ENCODE assay signal across 8 cellular contexts in genomic region chr22:37197451-37198289, GRCh38. TPM values are rescaled to one million over a fixed set of nuclear protein-coding genes. Genes with fewer than 3 reads are reported as not detected.
A peak's percentile ranks its signal among the peaks of the same experiment; 100 is the strongest.
DNase-seq lines count a peak whose midpoint lies in the region; ATAC-seq, FAIRE-seq and TF ChIP-seq lines count a peak whose summit lies in the region.

No MANE protein-coding gene starts in this region.

- no peak overlapping the region for H3K23ac ChIP-seq in H1 (ENCODE audit: insufficient read length)

- no peak overlapping the region; a peak in 1 of 7 replicates for H3K9ac ChIP-seq in H1 (replicated peaks in 1 of 4; ENCODE audit: extremely low read depth in 1 of 4, low read depth in 3 of 4, low read length in 3 of 4)

- no peak overlapping the region for H3K18ac ChIP-seq in H1 (ENCODE audit: extremely low read depth, low read length)

- H4K20me1 ChIP-seq in GM23338 (replicated peaks; ENCODE audit: insufficient read depth) (no peaks in the 10 kb centered on the region), H1 (replicated peaks in 1 of 2; ENCODE audit: control insufficient read depth in 1 of 2, insufficient read depth in 2 of 2, low read length in 2 of 2) (peaks cover 0 to 4% of the 10 kb centered on the region in 2 experiments)

- FAIRE-seq in RCC 7860 (lab: Jason Lieb, UNC) (peak; percentile 86), H1 (lab: Jason Lieb, UNC) (no peak)

- TF ChIP-seq RAD21 in H1 (IDR thresholded peaks at IDR 0.05 in 1 of 2, conservative IDR thresholded peaks at IDR 0.05 in 1 of 2; ENCODE audit: low read depth in 2 of 2, low read length in 2 of 2): no peak

- TF ChIP-seq EP300 in H1 (IDR thresholded peaks at IDR 0.05; ENCODE audit: borderline replicate concordance in 1 of 2, low read depth in 2 of 2, low read length in 2 of 2): no peak

- H3K14ac ChIP-seq in H1 (ENCODE audit: insufficient read length): no peak overlapping the region

- intact Hi-C loops in natural killer cell (cut with micrococcal nuclease): loop anchor here (1.0 to 5.0 kb wide), 4 partner anchors 31 to 70 kb away; partner anchors contain the start of gene IL2RB

- H3K4me3 ChIP-seq in GM23338 (peak overlapping the region; percentile 75), H1 (ENCODE audit: extremely low read depth in 1 of 4, insufficient read depth in 2 of 4, low read depth in 3 of 4, low read length in 4 of 4) (peak overlapping the region in 2 of 4 experiments; percentile 25 to 78; a peak in 4 of 8 replicates)

- TF ChIP-seq POLR2A in H1 (IDR thresholded peaks at IDR 0.05; ENCODE audit: control extremely low read depth in 1 of 2, low read depth in 2 of 2, low read length in 2 of 2): no peak

- peak overlapping the region; percentile 50; the same call in 1 of the 2 replicates for H2BK12ac ChIP-seq in H1 (ENCODE audit: low read depth, low read length)

- 0 out of 2 replicates have a peak overlapping the region, but pooled peaks have one; percentile 7 for H2BK5ac ChIP-seq in H1 (ENCODE audit: low read depth, low read length)

- H3K36me3 ChIP-seq in GM23338 (ENCODE audit: insufficient read depth) (0 out of 2 replicates have a peak, but pooled peaks cover 5% of the 10 kb centered on the region), H1 (ENCODE audit: control insufficient read depth in 2 of 4, insufficient read depth in 4 of 4, low read length in 3 of 4) (no peaks in the 10 kb centered on the region)

- no peak overlapping the region for H2AK5ac ChIP-seq in H1 (ENCODE audit: low read depth, low read length)

- H3K4me1 Mint-ChIP-seq in GM23338 (peaks cover 15% of the 10 kb centered on the region), natural killer cell (peaks cover 43 to 56% of the 10 kb centered on the region in 2 donors)

- no peak overlapping the region; the same call in 1 of the 2 replicates for H2BK15ac ChIP-seq in H1 (ENCODE audit: low read length)

- H3K36me3 Mint-ChIP-seq in GM23338 (ENCODE audit: low read depth): peaks cover 19% of the 10 kb centered on the region
- H3K36me3 Mint-ChIP-seq in natural killer cell: no peaks in the 10 kb centered on the region

- ATAC-seq in GM23338 (no peak), natural killer cell (no peak), HG03460 (IDR thresholded peaks at IDR 0.05; ENCODE audit: unreplicated experiment) (no peak), GM21423 (IDR thresholded peaks at IDR 0.05; ENCODE audit: unreplicated experiment) (no peak)

- peaks cover 5% of the 10 kb centered on the region for H3K23me2 ChIP-seq in H1 (ENCODE audit: low read depth, low read length)

- no peaks in the 10 kb centered on the region for H3K9me2 ChIP-seq in GM23338 (ENCODE audit: insufficient read depth)

- H3K4me3 Mint-ChIP-seq in GM23338 (peak overlapping the region; percentile 79), natural killer cell (peak overlapping the region; percentile 90)

- H3K27me3 ChIP-seq in GM23338 (ENCODE audit: insufficient read depth) (no peaks in the 10 kb centered on the region), H1 (replicated peaks in 1 of 4; ENCODE audit: control insufficient read depth in 3 of 4, extremely low read depth in 1 of 4, insufficient read depth in 3 of 4, low read length in 3 of 4) (no peaks in the 10 kb centered on the region)

- H2AFZ ChIP-seq in GM23338: no peak overlapping the region
- H2AFZ ChIP-seq in H1 (ENCODE audit: low read length): no peak overlapping the region

- peak overlapping the region; percentile 72 for H3K4ac ChIP-seq in H1 (replicated peaks; ENCODE audit: insufficient read length, low read depth, low read length)

- POLR2A ChIA-PET in H1 (lab: Charles Lee; ENCODE audit: partially characterized antibody): interaction anchor here (0.9 to 1.7 kb wide), 5 partner anchors 10 to 31 kb away, joined by 3 to 14 read pairs (median 4); partner anchors contain the start of gene C1QTNF6

- peak overlapping the region; percentile 56 for H4K91ac ChIP-seq in H1 (replicated peaks; ENCODE audit: insufficient read length, low read length)

- H3F3A ChIP-seq in GM23338 (replicated peaks; ENCODE audit: low read depth): no peaks in the 10 kb centered on the region

- DNase-seq in GM23338 (ENCODE audit: low spot score): no peak
- peak; percentile 90 for DNase-seq in RCC 7860 (ENCODE audit: low spot score)
- no peak for DNase-seq in H1 (ENCODE audit: low read depth in 1 of 2, low spot score in 2 of 2)
- no peak for DNase-seq in natural killer cell
- no peak for DNase-seq in stimulated activated CD8-positive, alpha-beta memory T cell treated with anti-CD3 and anti-CD28 coated beads, Interleukin-4, amount 100 ng/mL, for 48 hours
- DNase-seq in NOMO-1 treated with DMSO at 0.1 percent for 48 hours (lab: John Stamatoyannopoulos, UW; ENCODE audit: unreplicated experiment): no peak

- TF ChIP-seq CTCF in GM23338 (conservative IDR thresholded peaks at IDR 0.05; ENCODE audit: low read depth in 2 of 2): no peak
- no peak for TF ChIP-seq CTCF in H1 (IDR thresholded peaks at IDR 0.05; ENCODE audit: control extremely low read depth in 1 of 3, insufficient read depth in 1 of 3, low read depth in 1 of 3, low read length in 3 of 3)
- TF ChIP-seq CTCF in natural killer cell (IDR thresholded peaks at IDR 0.05): no peak

- H3K4me1 ChIP-seq in GM23338 (ENCODE audit: insufficient read depth): peaks cover 8% of the 10 kb centered on the region; the same call in 1 of the 2 replicates
- H3K4me1 ChIP-seq in H1 (replicated peaks in 1 of 4; ENCODE audit: control insufficient read depth in 3 of 4, insufficient read depth in 4 of 4, low read length in 3 of 4): peaks cover 3 to 19% (median 10%) of the 10 kb centered on the region in 4 experiments; a peak in 5 of 7 replicates

- peak overlapping the region; percentile 75; the same call in 1 of the 2 replicates for H3K27ac Mint-ChIP-seq in GM23338
- peak overlapping the region; percentile 93 to 97 for H3K27ac Mint-ChIP-seq in natural killer cell

- H3K79me2 ChIP-seq in GM23338 (replicated peaks; ENCODE audit: insufficient read depth) (no peaks in the 10 kb centered on the region), H1 (ENCODE audit: control insufficient read depth in 1 of 2, insufficient read depth in 2 of 2, low read length in 2 of 2) (no peaks in the 10 kb centered on the region)

- no peaks in the 10 kb centered on the region for H3K79me1 ChIP-seq in H1 (ENCODE audit: low read depth, low read length)

- CTCF ChIA-PET in H1 (lab: Charles Lee; ENCODE audit: partially characterized antibody): interaction anchor here (0.6 to 7.7 kb wide), 35 partner anchors 10 to 401 kb away, joined by 3 to 77 read pairs (median 4); partner anchors contain the start of gene C1QTNF6

- H4K8ac ChIP-seq in H1 (ENCODE audit: extremely low read depth, insufficient read depth, low read length): no peak overlapping the region

- peak overlapping the region; percentile 92 for H3K4me2 ChIP-seq in GM23338
- peak overlapping the region; percentile 44 to 81 for H3K4me2 ChIP-seq in H1 (ENCODE audit: insufficient read depth in 1 of 2, low read depth in 2 of 2, low read length in 2 of 2)

- H3K9me3 Mint-ChIP-seq in GM23338: peaks cover 10% of the 10 kb centered on the region
- no peaks in the 10 kb centered on the region for H3K9me3 Mint-ChIP-seq in natural killer cell

- H3K27ac ChIP-seq in GM23338 (ENCODE audit: low read depth): no peak overlapping the region
- H3K27ac ChIP-seq in H1 (ENCODE audit: low read depth, low read length): 0 out of 2 replicates have a peak overlapping the region, but pooled peaks have one; percentile 8

- peaks cover 4% of the 10 kb centered on the region in 2 experiments; a peak in 3 of 4 replicates for H3K9me3 ChIP-seq in H1 (ENCODE audit: insufficient read depth in 2 of 2, low read depth in 1 of 2, low read length in 1 of 2)

- WGBS in H1 (ENCODE audit: extremely low coverage in 1 of 2, insufficient coverage in 1 of 2, insufficient read length in 1 of 2, insufficient replicate concordance in 2 of 2, low coverage in 1 of 2, low lambda C conversion rate in 2 of 2, missing lambda C conversion rate in 1 of 2), 2 experiments: 89% methylated on average over 11 of the region's 12 CpGs; no CpG with 5 or more reads in 1 of the 2 experiments

- H2BK20ac ChIP-seq in H1 (ENCODE audit: low read length): 0 out of 2 replicates have a peak overlapping the region, but pooled peaks have one; percentile 48

- peaks cover 9% of the 10 kb centered on the region for H3K27me3 Mint-ChIP-seq in GM23338 (ENCODE audit: insufficient read depth, low read depth, poor library complexity)
- H3K27me3 Mint-ChIP-seq in natural killer cell (ENCODE audit: low read depth in 2 of 2): no peaks in the 10 kb centered on the region

- no peak overlapping the region for H3K56ac ChIP-seq in H1 (replicated peaks; ENCODE audit: insufficient read length, low read depth, low read length)

- peak overlapping the region; percentile 75 for H2BK120ac ChIP-seq in H1 (replicated peaks; ENCODE audit: low read depth, low read length)

- no peak overlapping the region for H4K5ac ChIP-seq in H1 (ENCODE audit: insufficient read length, low read depth, low read length)

RNA-seq across cellular contexts. Expression of gene C1QTNF6, which starts 9.6 kb away (rescaled TPM):
- total RNA-seq in GM23338 (2014; rRNA removed; shearing (Covaris generic)): 2.3 and 2.6 TPM in 2 replicates
- 0.97 and 1.7 TPM in 2 replicates for polyA plus RNA-seq in GM23338 (2016; fragmentation: Nextera tagmentation; extraction: Ambion mirVana)
- 3.1 and 4.6 TPM in 2 replicates for total RNA-seq in H1 (2021; fragmentation: NEBNext Ultra II Directional; extraction: Animal tissue kit (Norgen Biotek cat#: 25700))
- polyA plus RNA-seq in H1 (2011; rRNA removed): 5.9 and 6.5 TPM in 2 replicates
- 5.7 TPM for polyA plus RNA-seq in H1 (2011; cell fraction: cytosol; rRNA removed)
- polyA plus RNA-seq in H1 (2011; cell fraction: nucleus; rRNA removed): 17.9 TPM
- polyA plus RNA-seq in H1 (2012, experiment 1 of 2): 4.9 to 6.3 TPM (median 5.5 TPM) in 4 replicates
- 2.6 TPM for polyA plus RNA-seq in H1 (2012, experiment 2 of 2)
- polyA plus RNA-seq in H1 (2013, experiment 1 of 2): 5.6 TPM
- 6.5 TPM for polyA plus RNA-seq in H1 (2013, experiment 2 of 2)
- 5.3 and 5.7 TPM in 2 replicates for polyA minus RNA-seq in H1 (2011; rRNA and poly(A)+ RNA removed)
- 2.9 TPM for polyA minus RNA-seq in H1 (2011; cell fraction: cytosol; rRNA and poly(A)+ RNA removed)
- polyA minus RNA-seq in H1 (2011; cell fraction: nucleus; rRNA and poly(A)+ RNA removed): 11.6 TPM
- total RNA-seq in natural killer cell: 10 to 100 TPM in 1 of 3 donors, 1 to 10 TPM in 2; 6.0 to 10.3 (median 6.7) TPM

RNA-seq across cellular contexts. Expression of gene SSTR3, which starts 14.6 kb away (rescaled TPM):
- total RNA-seq in GM23338 (2014; rRNA removed; shearing (Covaris generic)): 0.04 and 0.66 TPM in 2 replicates
- polyA plus RNA-seq in GM23338 (2016; fragmentation: Nextera tagmentation; extraction: Ambion mirVana) (0.10 TPM in 1 of 2 replicates, not detected in the other), H1 (2011; rRNA removed) (0.61 and 0.77 TPM in 2 replicates)
- total RNA-seq in H1 (2021; fragmentation: NEBNext Ultra II Directional; extraction: Animal tissue kit (Norgen Biotek cat#: 25700)): 0.22 and 0.54 TPM in 2 replicates
- polyA plus RNA-seq in H1 (2011; cell fraction: cytosol; rRNA removed): 0.54 TPM
- polyA plus RNA-seq in H1 (2011; cell fraction: nucleus; rRNA removed): 0.53 TPM
- 0.47 to 1.0 TPM (median 0.80 TPM) in 4 replicates for polyA plus RNA-seq in H1 (2012, experiment 1 of 2)
- 0.73 TPM for polyA plus RNA-seq in H1 (2012, experiment 2 of 2)
- 0.14 TPM for polyA plus RNA-seq in H1 (2013, experiment 1 of 2)
- 0.17 TPM for polyA plus RNA-seq in H1 (2013, experiment 2 of 2)
- polyA minus RNA-seq in H1 (2011; rRNA and poly(A)+ RNA removed): 0.35 and 1.2 TPM in 2 replicates
- polyA minus RNA-seq in H1 (2011; cell fraction: cytosol; rRNA and poly(A)+ RNA removed): 0.73 TPM
- 0.50 TPM for polyA minus RNA-seq in H1 (2011; cell fraction: nucleus; rRNA and poly(A)+ RNA removed)
- under 1 TPM; 0.20 to 0.64 (median 0.23) TPM for total RNA-seq in natural killer cell

RNA-seq across cellular contexts. Expression of gene RAC2, which starts 46.4 kb away (rescaled TPM):
- 2.7 and 3.8 TPM in 2 replicates for total RNA-seq in GM23338 (2014; rRNA removed; shearing (Covaris generic))
- polyA plus RNA-seq in GM23338 (2016; fragmentation: Nextera tagmentation; extraction: Ambion mirVana) (2.4 and 3.1 TPM in 2 replicates), H1 (2011; rRNA removed) (4.3 and 6.1 TPM in 2 replicates)
- 2.1 and 2.3 TPM in 2 replicates for total RNA-seq in H1 (2021; fragmentation: NEBNext Ultra II Directional; extraction: Animal tissue kit (Norgen Biotek cat#: 25700))
- 1.5 TPM for polyA plus RNA-seq in H1 (2011; cell fraction: cytosol; rRNA removed)
- polyA plus RNA-seq in H1 (2011; cell fraction: nucleus; rRNA removed): 6.4 TPM
- polyA plus RNA-seq in H1 (2012, experiment 1 of 2): 1.6 to 3.7 TPM (median 2.8 TPM) in 4 replicates
- 1.8 TPM for polyA plus RNA-seq in H1 (2012, experiment 2 of 2)
- polyA plus RNA-seq in H1 (2013, experiment 1 of 2): 4.4 TPM
- polyA plus RNA-seq in H1 (2013, experiment 2 of 2): 4.1 TPM
- polyA minus RNA-seq in H1 (2011; rRNA and poly(A)+ RNA removed): 1.7 and 2.9 TPM in 2 replicates
- polyA minus RNA-seq in H1 (2011; cell fraction: cytosol; rRNA and poly(A)+ RNA removed): 3.2 TPM
- polyA minus RNA-seq in H1 (2011; cell fraction: nucleus; rRNA and poly(A)+ RNA removed): 3.7 TPM
- total RNA-seq in natural killer cell: 100 to 1,000 TPM; 647 to 744 (median 741) TPM

RNA-seq across cellular contexts. Expression of gene IL2RB, which starts 48.0 kb away (rescaled TPM):
- 1.0 and 4.8 TPM in 2 replicates for total RNA-seq in GM23338 (2014; rRNA removed; shearing (Covaris generic))
- polyA plus RNA-seq in GM23338 (2016; fragmentation: Nextera tagmentation; extraction: Ambion mirVana) (0.36 and 0.90 TPM in 2 replicates), H1 (2011; rRNA removed) (0.67 and 1.1 TPM in 2 replicates)
- total RNA-seq in H1 (2021; fragmentation: NEBNext Ultra II Directional; extraction: Animal tissue kit (Norgen Biotek cat#: 25700)): 0.67 and 1.3 TPM in 2 replicates
- polyA plus RNA-seq in H1 (2011; cell fraction: cytosol; rRNA removed): 0.48 TPM
- polyA plus RNA-seq in H1 (2011; cell fraction: nucleus; rRNA removed): 0.96 TPM
- polyA plus RNA-seq in H1 (2012, experiment 1 of 2): 0.55 to 0.76 TPM (median 0.72 TPM) in 4 replicates
- polyA plus RNA-seq in H1 (2012, experiment 2 of 2): 0.80 TPM
- polyA plus RNA-seq in H1 (2013, experiment 1 of 2): 1.6 TPM
- 1.6 TPM for polyA plus RNA-seq in H1 (2013, experiment 2 of 2)
- 0.85 and 1.0 TPM in 2 replicates for polyA minus RNA-seq in H1 (2011; rRNA and poly(A)+ RNA removed)
- 1.0 TPM for polyA minus RNA-seq in H1 (2011; cell fraction: cytosol; rRNA and poly(A)+ RNA removed)
- polyA minus RNA-seq in H1 (2011; cell fraction: nucleus; rRNA and poly(A)+ RNA removed): 0.60 TPM
- total RNA-seq in natural killer cell: 1,000 to 10,000 TPM in 2 of 3 donors, 100 to 1,000 TPM in 1; 905 to 1,386 (median 1,021) TPM

Comparison
In these comparisons a context has a peak if more than half of its experiments do, and no peak if none do; other contexts are left out.
1. RNA of gene RAC2, which starts 46.4 kb away (total RNA-seq): 647 to 744 TPM in natural killer cell; 2.7 to 3.8 TPM in GM23338 and 2.1 to 2.3 TPM in H1; every median in the first group is over 100 times any median in the second.